35 cellular contexts compared by ENCODE assay signal in the genomic region with DNA sequence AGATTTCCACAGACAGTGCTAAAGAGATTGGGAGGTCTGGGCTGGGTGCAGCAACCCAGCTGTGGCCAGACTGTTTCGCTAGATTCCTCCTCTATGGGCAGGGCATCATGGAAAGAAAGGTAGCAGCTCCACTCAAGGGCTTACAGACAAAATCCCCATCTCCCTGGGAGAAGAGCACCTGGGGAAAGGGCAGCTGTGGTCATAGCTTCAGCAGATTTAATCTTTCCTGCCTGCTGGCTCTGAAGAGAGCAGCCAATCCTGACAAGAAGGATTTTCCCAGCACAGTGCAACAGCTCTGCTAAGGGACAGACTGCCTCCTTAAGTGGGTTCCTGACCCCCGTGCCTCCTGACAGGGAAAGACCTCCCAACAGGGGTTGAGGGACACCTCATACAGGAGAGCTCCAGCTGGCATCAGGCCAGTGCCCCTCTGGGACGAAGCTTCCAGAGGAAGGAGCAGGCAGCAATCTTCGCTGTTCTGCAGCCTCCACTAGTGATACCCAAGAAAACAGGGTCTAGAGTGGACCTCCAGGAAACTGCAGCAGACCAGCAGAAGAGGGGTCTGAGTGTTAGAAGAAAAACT.
"Had no signal": no experiment of that assay in that cellular context is flagged by ENCODE, and none has a peak within 500 bp of the region (broad histone marks: within the 10 kb centered on the region; RNA-seq: fewer than 3 reads in every experiment).

No MANE protein-coding gene starts in this region.

- H3K4me1 ChIP-seq: adrenal gland had no signal

- H3K36me3 Mint-ChIP-seq: activated CD4-positive, alpha-beta memory T cell treated with anti-CD3 and anti-CD28 coated beads for 36 hours; activated CD8-positive, alpha-beta memory T cell treated with anti-CD3 and anti-CD28 coated beads, Interleukin-2, amount 10 ng/mL, durations not matched to agents 7 days and 5 days; activated naive CD4-positive, alpha-beta T cell treated with anti-CD3 and anti-CD28 coated beads, Interleukin-2, amount 50 U/mL, for 24 hours; brain had no signal

- H3K4me1 Mint-ChIP-seq: activated CD4-positive, alpha-beta T cell treated with anti-CD3 and anti-CD28 coated beads for 36 hours; activated CD4-positive, alpha-beta T cell treated with anti-CD3 and anti-CD28 coated beads, Interleukin-2, amount 10 ng/mL, durations not matched to agents 24 days and 14 days; activated CD8-positive, alpha-beta memory T cell treated with anti-CD3 and anti-CD28 coated beads, Interleukin-2, amount 10 ng/mL, durations not matched to agents 7 days and 5 days; activated naive CD4-positive, alpha-beta T cell treated with anti-CD3 and anti-CD28 coated beads, Interleukin-2, amount 50 U/mL, for 24 hours; activated naive CD8-positive, alpha-beta T cell treated with anti-CD3 and anti-CD28 coated beads for 36 hours; activated naive CD8-positive, alpha-beta T cell treated with anti-CD3 and anti-CD28 coated beads, Interleukin-2, amount 50 U/mL, for 24 hours; brain; central memory CD8-positive, alpha-beta T cell; endodermal cell; T-helper 17 cell had no signal

- DNase-seq: activated CD4-positive, alpha-beta memory T cell treated with anti-CD3 and anti-CD28 coated beads for 36 hours; activated CD4-positive, alpha-beta T cell treated with anti-CD3 and anti-CD28 coated beads for 36 hours; activated CD4-positive, alpha-beta T cell treated with anti-CD3 and anti-CD28 coated beads, Interleukin-2, amount 10 ng/mL, durations not matched to agents 24 days and 14 days; activated CD4-positive, CD25-positive, alpha-beta regulatory T cell; activated CD4-positive, CD25-positive, alpha-beta regulatory T cell treated with anti-CD3 and anti-CD28 coated beads, Interleukin-2, amount 50 U/mL, for 72 hours; activated CD8-positive, alpha-beta memory T cell treated with anti-CD3 and anti-CD28 coated beads, Interleukin-2, amount 10 ng/mL, durations not matched to agents 7 days and 5 days; activated CD8-positive, alpha-beta memory T cell treated with anti-CD3 and anti-CD28 coated beads, Interleukin-2, amount 50 U/mL, for 4 hours; activated CD8-positive, alpha-beta T cell treated with anti-CD3 and anti-CD28 coated beads, Interleukin-2, amount 10 ng/mL, durations not matched to agents 7 days and 5 days; activated effector memory CD4-positive, alpha-beta T cell treated with anti-CD3 and anti-CD28 coated beads, Interleukin-2, amount 50 U/mL, for 16 hours; activated naive CD4-positive, alpha-beta T cell treated with anti-CD3 and anti-CD28 coated beads for 36 hours; activated naive CD8-positive, alpha-beta T cell treated with anti-CD3 and anti-CD28 coated beads for 36 hours; activated naive CD8-positive, alpha-beta T cell treated with anti-CD3 and anti-CD28 coated beads, Interleukin-2, amount 50 U/mL, for 24 hours; activated T-cell treated with anti-CD3 and anti-CD28 coated beads, Interleukin-2, amount 50 U/mL, for 1 hour; activated T-cell treated with anti-CD3 and anti-CD28 coated beads, Interleukin-2, amount 50 U/mL, for 48 hours; adrenal gland; amygdala; aorta; dorsolateral prefrontal cortex; effector memory CD4-positive, alpha-beta T cell; endodermal cell; foreskin fibroblast; head of caudate nucleus; T-helper 1 cell; T-helper 17 cell; T1000 had no signal

- H3K4me3 Mint-ChIP-seq: activated CD4-positive, alpha-beta memory T cell treated with anti-CD3 and anti-CD28 coated beads for 36 hours; activated CD4-positive, alpha-beta T cell treated with anti-CD3 and anti-CD28 coated beads for 36 hours; activated CD4-positive, alpha-beta T cell treated with anti-CD3 and anti-CD28 coated beads, Interleukin-2, amount 10 ng/mL, durations not matched to agents 24 days and 14 days; activated CD8-positive, alpha-beta memory T cell treated with anti-CD3 and anti-CD28 coated beads, Interleukin-2, amount 10 ng/mL, durations not matched to agents 7 days and 5 days; activated CD8-positive, alpha-beta T cell treated with anti-CD3 and anti-CD28 coated beads, Interleukin-2, amount 10 ng/mL, durations not matched to agents 7 days and 5 days; activated naive CD4-positive, alpha-beta T cell treated with anti-CD3 and anti-CD28 coated beads for 36 hours; activated naive CD4-positive, alpha-beta T cell treated with anti-CD3 and anti-CD28 coated beads, Interleukin-2, amount 50 U/mL, for 24 hours; activated naive CD8-positive, alpha-beta T cell treated with anti-CD3 and anti-CD28 coated beads for 36 hours; activated naive CD8-positive, alpha-beta T cell treated with anti-CD3 and anti-CD28 coated beads, Interleukin-2, amount 50 U/mL, for 24 hours; activated T-helper 1 cell treated with anti-CD3 and anti-CD28 coated beads, Interleukin-12 subunit alpha, Interleukin-12 subunit beta, Interleukin-2, Interleukin-4 antibody, amounts not matched to agents 30 ng/mL and 10 ng/mL and 1 ng/mL, durations not matched to agents 14 hours and 24 hours and 36 hours; brain; central memory CD8-positive, alpha-beta T cell; dendritic cell treated with granulocyte-macrophage colony-stimulating factor and Interleukin-4, amounts not matched to agents 40 ng/mL and 50 ng/mL, for 4 days; endodermal cell; T-helper 17 cell; T-helper 2 cell treated with Interferon-gamma antibody and Interleukin-4, amounts not matched to agents 5 μg/mL and 100 μg/mL, for 36 hours had no signal

- ATAC-seq: activated CD4-positive, alpha-beta T cell treated with anti-CD3 and anti-CD28 coated beads for 36 hours; activated CD8-positive, alpha-beta memory T cell treated with anti-CD3 and anti-CD28 coated beads, Interleukin-2, amount 10 ng/mL, durations not matched to agents 7 days and 5 days; activated CD8-positive, alpha-beta T cell treated with anti-CD3 and anti-CD28 coated beads, Interleukin-2, amount 10 ng/mL, durations not matched to agents 7 days and 5 days; activated naive CD8-positive, alpha-beta T cell treated with anti-CD3 and anti-CD28 coated beads, Interleukin-2, amount 50 U/mL, for 24 hours; esophagus mucosa; T-helper 17 cell had no signal

- H3K27ac Mint-ChIP-seq: activated CD4-positive, alpha-beta memory T cell treated with anti-CD3 and anti-CD28 coated beads for 36 hours; activated CD4-positive, alpha-beta T cell treated with anti-CD3 and anti-CD28 coated beads for 36 hours; activated CD4-positive, alpha-beta T cell treated with anti-CD3 and anti-CD28 coated beads, Interleukin-2, amount 10 ng/mL, durations not matched to agents 24 days and 14 days; activated CD8-positive, alpha-beta memory T cell treated with anti-CD3 and anti-CD28 coated beads, Interleukin-2, amount 10 ng/mL, durations not matched to agents 7 days and 5 days; activated CD8-positive, alpha-beta T cell treated with anti-CD3 and anti-CD28 coated beads, Interleukin-2, amount 10 ng/mL, durations not matched to agents 7 days and 5 days; activated naive CD4-positive, alpha-beta T cell treated with anti-CD3 and anti-CD28 coated beads for 36 hours; activated naive CD4-positive, alpha-beta T cell treated with anti-CD3 and anti-CD28 coated beads, Interleukin-2, amount 50 U/mL, for 24 hours; activated naive CD8-positive, alpha-beta T cell treated with anti-CD3 and anti-CD28 coated beads for 36 hours; activated naive CD8-positive, alpha-beta T cell treated with anti-CD3 and anti-CD28 coated beads, Interleukin-2, amount 50 U/mL, for 24 hours; activated T-helper 1 cell treated with anti-CD3 and anti-CD28 coated beads, Interleukin-12 subunit alpha, Interleukin-12 subunit beta, Interleukin-2, Interleukin-4 antibody, amounts not matched to agents 30 ng/mL and 10 ng/mL and 1 ng/mL, durations not matched to agents 14 hours and 24 hours and 36 hours; activated T-helper 2 cell treated with anti-CD3 and anti-CD28 coated beads, Interferon-gamma antibody, Interleukin-2, Interleukin-4, amounts not matched to agents 10 μg/mL and 5 μg/mL and 100 μg/mL, durations not matched to agents 14 hours and 24 hours and 36 hours; brain; dendritic cell treated with granulocyte-macrophage colony-stimulating factor and Interleukin-4, amounts not matched to agents 40 ng/mL and 50 ng/mL, for 4 days; endodermal cell; T-helper 17 cell; T-helper 2 cell treated with Interferon-gamma antibody and Interleukin-4, amounts not matched to agents 5 μg/mL and 100 μg/mL, for 36 hours had no signal

- H3K9me3 ChIP-seq: adrenal gland had no signal

- H3K27ac ChIP-seq: adrenal gland, coronary artery, dorsolateral prefrontal cortex, VCaP had no signal

- H3K27me3 ChIP-seq: adrenal gland, dorsolateral prefrontal cortex had no signal

- H3K27me3 Mint-ChIP-seq: activated CD4-positive, alpha-beta T cell treated with anti-CD3 and anti-CD28 coated beads for 36 hours; activated CD4-positive, alpha-beta T cell treated with anti-CD3 and anti-CD28 coated beads, Interleukin-2, amount 10 ng/mL, durations not matched to agents 24 days and 14 days; activated CD8-positive, alpha-beta memory T cell treated with anti-CD3 and anti-CD28 coated beads, Interleukin-2, amount 10 ng/mL, durations not matched to agents 7 days and 5 days; activated naive CD4-positive, alpha-beta T cell treated with anti-CD3 and anti-CD28 coated beads, Interleukin-2, amount 50 U/mL, for 24 hours; activated naive CD8-positive, alpha-beta T cell treated with anti-CD3 and anti-CD28 coated beads for 36 hours; central memory CD8-positive, alpha-beta T cell; dendritic cell treated with granulocyte-macrophage colony-stimulating factor and Interleukin-4, amounts not matched to agents 40 ng/mL and 50 ng/mL, for 4 days; T-helper 17 cell had no signal

- H3K9me3 Mint-ChIP-seq: activated CD4-positive, alpha-beta memory T cell treated with anti-CD3 and anti-CD28 coated beads for 36 hours; activated naive CD4-positive, alpha-beta T cell treated with anti-CD3 and anti-CD28 coated beads, Interleukin-2, amount 50 U/mL, for 24 hours had no signal

- H3K36me3 ChIP-seq: adrenal gland had no signal

- H3K4me3 ChIP-seq: adrenal gland, coronary artery, dorsolateral prefrontal cortex had no signal
